ENCODE assay signal across 1 cellular context in genomic region chr22:35620624-35621245, GRCh38.
TF ChIP-seq lines count a peak whose summit lies in the region.

No MANE protein-coding gene starts in this region.

TF ChIP-seq in neural cell, 6 proteins besides CTCF, POLR2A, EP300 and RAD21 (continued from another document):
- TF ChIP-seq REST (IDR thresholded peaks at IDR 0.05; ENCODE audit: borderline replicate concordance) (peak; percentile 26), TAF1 (IDR thresholded peaks at IDR 0.05; ENCODE audit: low read depth) (no peak)
TF ChIP-seq in neural cell: peak in this region for 3.
